8 cellular contexts compared by ENCODE assay signal in genomic region chr22:22928666-22929380, GRCh38. TPM values are rescaled to one million over a fixed set of nuclear protein-coding genes. Genes with fewer than 3 reads are reported as not detected.
DNase-seq lines count a peak whose midpoint lies in the region; ATAC-seq and TF ChIP-seq lines count a peak whose summit lies in the region.

No MANE protein-coding gene starts in this region.

- in situ Hi-C loops in HAP-1 (cut with MboI; ENCODE audit: low sequenced_read_pairs): no loop called here

- no peak overlapping the region for H3K27ac ChIP-seq in esophagus muscularis mucosa (replicated peaks in 1 of 4)

- TF ChIP-seq POLR2A in esophagus muscularis mucosa (IDR thresholded peaks at IDR 0.05; ENCODE audit: low read depth): no peak

- WGBS in esophagus muscularis mucosa: 63% methylated on average over 7 of the region's 11 CpGs

- peak; percentile 67 for ATAC-seq in HG02938 (IDR thresholded peaks at IDR 0.05; ENCODE audit: unreplicated experiment)

- intact Hi-C loops in esophagus muscularis mucosa (cut with DNase I): no loop called here

- H3K9me3 ChIP-seq in HAP-1 (no peaks in the 10 kb centered on the region), esophagus muscularis mucosa (no peaks in the 10 kb centered on the region)

- H3K27me3 ChIP-seq in HAP-1 (ENCODE audit: low read depth): no peaks in the 10 kb centered on the region
- H3K27me3 ChIP-seq in esophagus muscularis mucosa: peaks cover 0 to 63% (median 0%) of the 10 kb centered on the region in 4 donors

- H3K4me3 ChIP-seq in HAP-1 (no peak overlapping the region), esophagus muscularis mucosa (no peak overlapping the region)

- H3K4me1 ChIP-seq in HAP-1 (no peaks in the 10 kb centered on the region), esophagus muscularis mucosa (peaks cover 0 to 7% (median 2%) of the 10 kb centered on the region in 4 donors)

- TF ChIP-seq EP300 in esophagus muscularis mucosa (IDR thresholded peaks at IDR 0.05): no peak

- DNase-seq in stimulated activated naive CD4-positive, alpha-beta T cell treated with Interleukin-2 at 50 U/mL for 16 hours (lab: John Stamatoyannopoulos, UW): peak; percentile 12
- no peak for DNase-seq in stimulated activated naive CD4-positive, alpha-beta T cell (lab: John Stamatoyannopoulos, UW)
- DNase-seq in OCI-M1 (lab: John Stamatoyannopoulos, UW): peak; percentile 42
- DNase-seq in central memory CD4-positive, alpha-beta T cell: peak; percentile 28
- peak; percentile 49 for DNase-seq in stimulated activated CD4-positive, alpha-beta T cell treated with anti-CD3 and anti-CD28 coated beads, Interleukin-1b, Interleukin-23, amount 100 ng/mL, for 48 hours
- no peak for DNase-seq in HAP-1 (ENCODE audit: low spot score in 2 of 2)
- DNase-seq in esophagus muscularis mucosa (ENCODE audit: extremely low spot score): no peak

- no peaks in the 10 kb centered on the region for H3K36me3 ChIP-seq in HAP-1 (replicated peaks)
- H3K36me3 ChIP-seq in esophagus muscularis mucosa: no peaks in the 10 kb centered on the region

- no peak for TF ChIP-seq CTCF in esophagus muscularis mucosa (IDR thresholded peaks at IDR 0.05)

RNA-seq across cellular contexts. Expression of gene IGLL5, which starts 41.2 kb away (rescaled TPM):
- total RNA-seq in esophagus muscularis mucosa: 1 to 10 TPM in 1 of 4 donors, under 1 TPM in 2, not detected in 1; 0.39 to 1.3 (median 0.80) TPM

Comparison
In these comparisons a context has a peak if more than half of its experiments do, and no peak if none do; other contexts are left out.
1. DNase-seq: peak in stimulated activated naive CD4-positive, alpha-beta T cell treated with Interleukin-2 at 50 U/mL for 16 hours (single experiment), OCI-M1 (single experiment), central memory CD4-positive, alpha-beta T cell (single experiment) and stimulated activated CD4-positive, alpha-beta T cell treated with anti-CD3 and anti-CD28 coated beads, Interleukin-1b, Interleukin-23, amount 100 ng/mL, for 48 hours (single experiment); none in stimulated activated naive CD4-positive, alpha-beta T cell (0 of 6), HAP-1 (0 of 2) and esophagus muscularis mucosa (single experiment).